8 cellular contexts compared by ENCODE assay signal in genomic region chr6:18265099-18265372, GRCh38. TPM values are rescaled to one million over a fixed set of nuclear protein-coding genes. Genes with fewer than 3 reads are reported as not detected.
DNase-seq lines count a peak whose midpoint lies in the region; ATAC-seq and TF ChIP-seq lines count a peak whose summit lies in the region.

No MANE protein-coding gene starts in this region.

- H3K4me3 ChIP-seq in left lung (peak overlapping the region; percentile 94 to 96), transverse colon (peak overlapping the region; percentile 0 to 99 (median 86))

- H3K27ac Mint-ChIP-seq in activated naive CD8-positive, alpha-beta T cell treated with anti-CD3 and anti-CD28 coated beads, Interleukin-2, amount 10 ng/mL, durations not matched to agents 7 days and 5 days, result peak overlapping the region; percentile 89

- H3K36me3 Mint-ChIP-seq in activated T-cell treated with anti-CD3 and anti-CD28 coated beads, Interleukin-2, amount 50 U/mL, for 4 hours (ENCODE audit: insufficient read depth), result peaks cover 19% of the 10 kb centered on the region
- peaks cover 29% of the 10 kb centered on the region for H3K36me3 Mint-ChIP-seq in activated naive CD8-positive, alpha-beta T cell treated with anti-CD3 and anti-CD28 coated beads, Interleukin-2, amount 10 ng/mL, durations not matched to agents 7 days and 5 days

- POLR2A ChIA-PET in activated naive CD8-positive, alpha-beta T cell treated with anti-CD3 and anti-CD28 coated beads, Interleukin-2, amount 10 ng/mL, durations not matched to agents 7 days and 5 days (lab: Charles Lee), result interaction anchor here (1.4 to 2.2 kb wide), 2 partner anchors 559 to 664 kb away, joined by 4 to 7 read pairs; partner anchors contain the start of gene FAM8A1

- H3K36me3 ChIP-seq in left lung (no peaks in the 10 kb centered on the region), transverse colon (no peaks in the 10 kb centered on the region)

- H3K27me3 ChIP-seq in left lung (no peaks in the 10 kb centered on the region), transverse colon (no peaks in the 10 kb centered on the region)

- 9 to 33% methylated on average over 1 to 2 of the region's 2 CpGs for WGBS in transverse colon (ENCODE audit: low coverage in 1 of 2), 2 donors

- H3K27ac ChIP-seq in left lung (peak overlapping the region; percentile 93 to 96), transverse colon (peak overlapping the region; percentile 93 to 100 (median 96))

- ATAC-seq in activated T-cell treated with anti-CD3 and anti-CD28 coated beads, Interleukin-2, amount 50 U/mL, for 4 hours, result no peak
- no peak for ATAC-seq in activated naive CD8-positive, alpha-beta T cell treated with anti-CD3 and anti-CD28 coated beads, Interleukin-2, amount 10 ng/mL, durations not matched to agents 7 days and 5 days (ENCODE audit: low read depth)
- ATAC-seq in left lung, result no peak
- no peak for ATAC-seq in HG02981 (IDR thresholded peaks at IDR 0.05; ENCODE audit: unreplicated experiment)
- no peak for ATAC-seq in HG03039 (IDR thresholded peaks at IDR 0.05; ENCODE audit: unreplicated experiment)

- intact Hi-C loops in left lung (cut with DNase I), result no loop called here
- intact Hi-C loops in transverse colon (cut with DNase I; ENCODE audit: low total_unique reads), result loop anchor here (10.0 kb wide), 1 partner anchor 110 kb away; the partner anchor contains the start of genes KDM1B and TPMT

- no peak for TF ChIP-seq EP300 in transverse colon (IDR thresholded peaks at IDR 0.05; ENCODE audit: low read depth)

- peak overlapping the region; percentile 90 for H3K4me3 Mint-ChIP-seq in activated T-cell treated with anti-CD3 and anti-CD28 coated beads, Interleukin-2, amount 50 U/mL, for 4 hours
- H3K4me3 Mint-ChIP-seq in activated naive CD8-positive, alpha-beta T cell treated with anti-CD3 and anti-CD28 coated beads, Interleukin-2, amount 10 ng/mL, durations not matched to agents 7 days and 5 days, result peak overlapping the region; percentile 89

- TF ChIP-seq POLR2A in transverse colon (IDR thresholded peaks at IDR 0.05), result no peak

- H3K4me1 ChIP-seq in left lung (peaks cover 2 to 45% of the 10 kb centered on the region in 2 donors), transverse colon (peaks cover 24 to 35% (median 27%) of the 10 kb centered on the region in 4 donors)

- no peaks in the 10 kb centered on the region for H3K27me3 Mint-ChIP-seq in activated T-cell treated with anti-CD3 and anti-CD28 coated beads, Interleukin-2, amount 50 U/mL, for 4 hours (ENCODE audit: low read depth)
- no peaks in the 10 kb centered on the region for H3K27me3 Mint-ChIP-seq in activated naive CD8-positive, alpha-beta T cell treated with anti-CD3 and anti-CD28 coated beads, Interleukin-2, amount 10 ng/mL, durations not matched to agents 7 days and 5 days

- DNase-seq in activated T-cell treated with anti-CD3 and anti-CD28 coated beads, Interleukin-2, amount 50 U/mL, for 4 hours, result no peak
- DNase-seq in activated T-cell treated with anti-CD3 and anti-CD28 coated beads for 4 hours (no peak), left lung (no peak), transverse colon (no peak), occipital lobe (lab: John Stamatoyannopoulos, UW) (no peak)
- DNase-seq in activated naive CD8-positive, alpha-beta T cell treated with anti-CD3 and anti-CD28 coated beads, Interleukin-2, amount 10 ng/mL, durations not matched to agents 7 days and 5 days, result no peak

- H3K4me1 Mint-ChIP-seq in activated T-cell treated with anti-CD3 and anti-CD28 coated beads, Interleukin-2, amount 50 U/mL, for 4 hours (ENCODE audit: low read depth), result peaks cover 49% of the 10 kb centered on the region
- H3K4me1 Mint-ChIP-seq in activated naive CD8-positive, alpha-beta T cell treated with anti-CD3 and anti-CD28 coated beads, Interleukin-2, amount 10 ng/mL, durations not matched to agents 7 days and 5 days, result peaks cover 30% of the 10 kb centered on the region

- no peak for TF ChIP-seq CTCF in left lung (IDR thresholded peaks at IDR 0.05)
- TF ChIP-seq CTCF in transverse colon (IDR thresholded peaks at IDR 0.05), result no peak

- peaks cover 0 to 2% of the 10 kb centered on the region in 2 donors for H3K9me3 ChIP-seq in left lung
- H3K9me3 ChIP-seq in transverse colon, result no peaks in the 10 kb centered on the region

- H3K9me3 Mint-ChIP-seq in activated T-cell treated with anti-CD3 and anti-CD28 coated beads, Interleukin-2, amount 50 U/mL, for 4 hours, result no peaks in the 10 kb centered on the region
- H3K9me3 Mint-ChIP-seq in activated naive CD8-positive, alpha-beta T cell treated with anti-CD3 and anti-CD28 coated beads, Interleukin-2, amount 10 ng/mL, durations not matched to agents 7 days and 5 days, result no peaks in the 10 kb centered on the region

- in situ Hi-C loops in transverse colon (cut with MboI; ENCODE audit: low pct_ligation_motif_present in 1 of 4, low pct_unique_long_range_greater_than_20kb in 1 of 4, low sequenced_read_pairs in 3 of 4), result no loop called here

RNA-seq across cellular contexts. Expression of gene DEK, which starts 0.7 kb away (rescaled TPM):
- total RNA-seq in activated T-cell treated with anti-CD3 and anti-CD28 coated beads, Interleukin-2, amount 50 U/mL, for 4 hours, result 100 to 1,000 TPM; 124 to 154 (median 130) TPM
- total RNA-seq in activated naive CD8-positive, alpha-beta T cell treated with anti-CD3 and anti-CD28 coated beads, Interleukin-2, amount 10 ng/mL, durations not matched to agents 7 days and 5 days, result 100 to 1,000 TPM; 204 to 218 TPM
- total RNA-seq in left lung (10 to 100 TPM; 60.7 to 73.8 TPM), transverse colon (100 to 1,000 TPM in 3 of 4 donors, 10 to 100 TPM in 1; 96.9 to 175 (median 111) TPM), occipital lobe (127 TPM)
